In the genomic region with DNA sequence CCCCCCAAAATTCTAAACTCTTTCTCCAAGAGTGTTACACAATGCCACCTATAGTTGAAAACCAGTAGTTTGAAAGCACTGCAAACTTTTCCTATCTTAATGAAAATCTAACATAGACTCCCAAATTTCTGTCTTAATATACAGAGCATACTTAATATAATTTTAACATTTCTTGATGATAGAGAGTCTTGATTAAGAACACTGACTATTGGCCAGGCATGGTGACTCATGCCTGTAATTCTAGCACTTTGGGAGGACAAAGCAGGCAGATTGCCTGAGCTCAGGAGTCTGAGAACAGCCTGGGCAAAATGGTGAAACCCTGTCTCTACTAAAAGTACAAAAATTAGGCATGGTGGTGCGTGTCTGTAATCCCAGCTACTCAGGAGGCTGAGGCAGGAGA, we compare ENCODE assay signal across 2 cellular contexts.
TF ChIP-seq lines count a peak whose summit lies in the region.

No MANE protein-coding gene starts in this region.

TF ChIP-seq in endothelial cell of umbilical vein, 7 proteins besides CTCF, POLR2A, EP300 and RAD21:
- TF ChIP-seq FOS (IDR thresholded peaks at IDR 0.05; ENCODE audit: borderline replicate concordance, insufficient read depth, low read length) (peak; percentile 47), JUN (IDR thresholded peaks at IDR 0.05; ENCODE audit: borderline replicate concordance, insufficient read depth, insufficient read length, low read depth) (no peak), POLR2AphosphoS5 (IDR thresholded peaks at IDR 0.05; ENCODE audit: insufficient read depth, low read depth, low read length) (no peak), MYC (IDR thresholded peaks at IDR 0.05; ENCODE audit: low read depth, low read length) (no peak)
TF ChIP-seq in endothelial cell of umbilical vein: peak in this region for 1.

TF ChIP-seq in GM23338, 12 proteins besides CTCF, POLR2A, EP300 and RAD21:
- TF ChIP-seq ZNF114 (CRISPR knock-in tag; IDR thresholded peaks at IDR 0.05) (no peak), POLR2AphosphoS5 (IDR thresholded peaks at IDR 0.05; ENCODE audit: low read depth) (no peak), NANOG (IDR thresholded peaks at IDR 0.05; ENCODE audit: borderline replicate concordance) (no peak), ZNF331 (CRISPR knock-in tag; IDR thresholded peaks at IDR 0.05; ENCODE audit: low read depth) (no peak), CREB1 (CRISPR knock-in tag; IDR thresholded peaks at IDR 0.05; ENCODE audit: low read depth) (no peak), EZH2phosphoT487 (IDR thresholded peaks at IDR 0.05; ENCODE audit: unreplicated experiment) (no peak), JUNB (IDR thresholded peaks at IDR 0.05; ENCODE audit: unreplicated experiment) (no peak), STAT1 (IDR thresholded peaks at IDR 0.05; ENCODE audit: unreplicated experiment) (no peak), EZH2 (IDR thresholded peaks at IDR 0.05; ENCODE audit: low read depth, unreplicated experiment) (no peak)
- TF ChIP-seq, protein P1, sequence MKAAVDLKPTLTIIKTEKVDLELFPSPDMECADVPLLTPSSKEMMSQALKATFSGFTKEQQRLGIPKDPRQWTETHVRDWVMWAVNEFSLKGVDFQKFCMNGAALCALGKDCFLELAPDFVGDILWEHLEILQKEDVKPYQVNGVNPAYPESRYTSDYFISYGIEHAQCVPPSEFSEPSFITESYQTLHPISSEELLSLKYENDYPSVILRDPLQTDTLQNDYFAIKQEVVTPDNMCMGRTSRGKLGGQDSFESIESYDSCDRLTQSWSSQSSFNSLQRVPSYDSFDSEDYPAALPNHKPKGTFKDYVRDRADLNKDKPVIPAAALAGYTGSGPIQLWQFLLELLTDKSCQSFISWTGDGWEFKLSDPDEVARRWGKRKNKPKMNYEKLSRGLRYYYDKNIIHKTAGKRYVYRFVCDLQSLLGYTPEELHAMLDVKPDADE (IDR thresholded peaks at IDR 0.05): no peak
- TF ChIP-seq, protein P2, sequence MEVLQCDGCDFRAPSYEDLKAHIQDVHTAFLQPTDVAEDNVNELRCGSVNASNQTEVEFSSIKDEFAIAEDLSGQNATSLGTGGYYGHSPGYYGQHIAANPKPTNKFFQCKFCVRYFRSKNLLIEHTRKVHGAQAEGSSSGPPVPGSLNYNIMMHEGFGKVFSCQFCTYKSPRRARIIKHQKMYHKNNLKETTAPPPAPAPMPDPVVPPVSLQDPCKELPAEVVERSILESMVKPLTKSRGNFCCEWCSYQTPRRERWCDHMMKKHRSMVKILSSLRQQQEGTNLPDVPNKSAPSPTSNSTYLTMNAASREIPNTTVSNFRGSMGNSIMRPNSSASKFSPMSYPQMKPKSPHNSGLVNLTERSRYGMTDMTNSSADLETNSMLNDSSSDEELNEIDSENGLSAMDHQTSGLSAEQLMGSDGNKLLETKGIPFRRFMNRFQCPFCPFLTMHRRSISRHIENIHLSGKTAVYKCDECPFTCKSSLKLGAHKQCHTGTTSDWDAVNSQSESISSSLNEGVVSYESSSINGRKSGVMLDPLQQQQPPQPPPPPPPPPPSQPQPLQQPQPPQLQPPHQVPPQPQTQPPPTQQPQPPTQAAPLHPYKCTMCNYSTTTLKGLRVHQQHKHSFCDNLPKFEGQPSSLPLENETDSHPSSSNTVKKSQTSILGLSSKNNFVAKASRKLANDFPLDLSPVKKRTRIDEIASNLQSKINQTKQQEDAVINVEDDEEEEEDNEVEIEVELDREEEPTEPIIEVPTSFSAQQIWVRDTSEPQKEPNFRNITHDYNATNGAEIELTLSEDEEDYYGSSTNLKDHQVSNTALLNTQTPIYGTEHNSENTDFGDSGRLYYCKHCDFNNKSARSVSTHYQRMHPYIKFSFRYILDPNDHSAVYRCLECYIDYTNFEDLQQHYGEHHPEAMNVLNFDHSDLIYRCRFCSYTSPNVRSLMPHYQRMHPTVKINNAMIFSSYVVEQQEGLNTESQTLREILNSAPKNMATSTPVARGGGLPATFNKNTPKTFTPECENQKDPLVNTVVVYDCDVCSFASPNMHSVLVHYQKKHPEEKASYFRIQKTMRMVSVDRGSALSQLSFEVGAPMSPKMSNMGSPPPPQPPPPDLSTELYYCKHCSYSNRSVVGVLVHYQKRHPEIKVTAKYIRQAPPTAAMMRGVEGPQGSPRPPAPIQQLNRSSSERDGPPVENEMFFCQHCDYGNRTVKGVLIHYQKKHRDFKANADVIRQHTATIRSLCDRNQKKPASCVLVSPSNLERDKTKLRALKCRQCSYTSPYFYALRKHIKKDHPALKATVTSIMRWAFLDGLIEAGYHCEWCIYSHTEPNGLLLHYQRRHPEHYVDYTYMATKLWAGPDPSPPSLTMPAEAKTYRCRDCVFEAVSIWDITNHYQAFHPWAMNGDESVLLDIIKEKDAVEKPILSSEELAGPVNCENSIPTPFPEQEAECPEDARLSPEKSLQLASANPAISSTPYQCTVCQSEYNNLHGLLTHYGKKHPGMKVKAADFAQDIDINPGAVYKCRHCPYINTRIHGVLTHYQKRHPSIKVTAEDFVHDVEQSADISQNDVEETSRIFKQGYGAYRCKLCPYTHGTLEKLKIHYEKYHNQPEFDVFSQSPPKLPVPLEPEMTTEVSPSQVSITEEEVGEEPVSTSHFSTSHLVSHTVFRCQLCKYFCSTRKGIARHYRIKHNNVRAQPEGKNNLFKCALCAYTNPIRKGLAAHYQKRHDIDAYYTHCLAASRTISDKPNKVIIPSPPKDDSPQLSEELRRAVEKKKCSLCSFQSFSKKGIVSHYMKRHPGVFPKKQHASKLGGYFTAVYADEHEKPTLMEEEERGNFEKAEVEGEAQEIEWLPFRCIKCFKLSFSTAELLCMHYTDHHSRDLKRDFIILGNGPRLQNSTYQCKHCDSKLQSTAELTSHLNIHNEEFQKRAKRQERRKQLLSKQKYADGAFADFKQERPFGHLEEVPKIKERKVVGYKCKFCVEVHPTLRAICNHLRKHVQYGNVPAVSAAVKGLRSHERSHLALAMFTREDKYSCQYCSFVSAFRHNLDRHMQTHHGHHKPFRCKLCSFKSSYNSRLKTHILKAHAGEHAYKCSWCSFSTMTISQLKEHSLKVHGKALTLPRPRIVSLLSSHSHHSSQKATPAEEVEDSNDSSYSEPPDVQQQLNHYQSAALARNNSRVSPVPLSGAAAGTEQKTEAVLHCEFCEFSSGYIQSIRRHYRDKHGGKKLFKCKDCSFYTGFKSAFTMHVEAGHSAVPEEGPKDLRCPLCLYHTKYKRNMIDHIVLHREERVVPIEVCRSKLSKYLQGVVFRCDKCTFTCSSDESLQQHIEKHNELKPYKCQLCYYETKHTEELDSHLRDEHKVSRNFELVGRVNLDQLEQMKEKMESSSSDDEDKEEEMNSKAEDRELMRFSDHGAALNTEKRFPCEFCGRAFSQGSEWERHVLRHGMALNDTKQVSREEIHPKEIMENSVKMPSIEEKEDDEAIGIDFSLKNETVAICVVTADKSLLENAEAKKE (CRISPR knock-in tag; IDR thresholded peaks at IDR 0.05): no peak
- TF ChIP-seq, protein P3, sequence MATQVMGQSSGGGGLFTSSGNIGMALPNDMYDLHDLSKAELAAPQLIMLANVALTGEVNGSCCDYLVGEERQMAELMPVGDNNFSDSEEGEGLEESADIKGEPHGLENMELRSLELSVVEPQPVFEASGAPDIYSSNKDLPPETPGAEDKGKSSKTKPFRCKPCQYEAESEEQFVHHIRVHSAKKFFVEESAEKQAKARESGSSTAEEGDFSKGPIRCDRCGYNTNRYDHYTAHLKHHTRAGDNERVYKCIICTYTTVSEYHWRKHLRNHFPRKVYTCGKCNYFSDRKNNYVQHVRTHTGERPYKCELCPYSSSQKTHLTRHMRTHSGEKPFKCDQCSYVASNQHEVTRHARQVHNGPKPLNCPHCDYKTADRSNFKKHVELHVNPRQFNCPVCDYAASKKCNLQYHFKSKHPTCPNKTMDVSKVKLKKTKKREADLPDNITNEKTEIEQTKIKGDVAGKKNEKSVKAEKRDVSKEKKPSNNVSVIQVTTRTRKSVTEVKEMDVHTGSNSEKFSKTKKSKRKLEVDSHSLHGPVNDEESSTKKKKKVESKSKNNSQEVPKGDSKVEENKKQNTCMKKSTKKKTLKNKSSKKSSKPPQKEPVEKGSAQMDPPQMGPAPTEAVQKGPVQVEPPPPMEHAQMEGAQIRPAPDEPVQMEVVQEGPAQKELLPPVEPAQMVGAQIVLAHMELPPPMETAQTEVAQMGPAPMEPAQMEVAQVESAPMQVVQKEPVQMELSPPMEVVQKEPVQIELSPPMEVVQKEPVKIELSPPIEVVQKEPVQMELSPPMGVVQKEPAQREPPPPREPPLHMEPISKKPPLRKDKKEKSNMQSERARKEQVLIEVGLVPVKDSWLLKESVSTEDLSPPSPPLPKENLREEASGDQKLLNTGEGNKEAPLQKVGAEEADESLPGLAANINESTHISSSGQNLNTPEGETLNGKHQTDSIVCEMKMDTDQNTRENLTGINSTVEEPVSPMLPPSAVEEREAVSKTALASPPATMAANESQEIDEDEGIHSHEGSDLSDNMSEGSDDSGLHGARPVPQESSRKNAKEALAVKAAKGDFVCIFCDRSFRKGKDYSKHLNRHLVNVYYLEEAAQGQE (IDR thresholded peaks at IDR 0.05; ENCODE audit: unreplicated experiment): no peak
